ENCODE assay signal across 20 cellular contexts in the genomic region with DNA sequence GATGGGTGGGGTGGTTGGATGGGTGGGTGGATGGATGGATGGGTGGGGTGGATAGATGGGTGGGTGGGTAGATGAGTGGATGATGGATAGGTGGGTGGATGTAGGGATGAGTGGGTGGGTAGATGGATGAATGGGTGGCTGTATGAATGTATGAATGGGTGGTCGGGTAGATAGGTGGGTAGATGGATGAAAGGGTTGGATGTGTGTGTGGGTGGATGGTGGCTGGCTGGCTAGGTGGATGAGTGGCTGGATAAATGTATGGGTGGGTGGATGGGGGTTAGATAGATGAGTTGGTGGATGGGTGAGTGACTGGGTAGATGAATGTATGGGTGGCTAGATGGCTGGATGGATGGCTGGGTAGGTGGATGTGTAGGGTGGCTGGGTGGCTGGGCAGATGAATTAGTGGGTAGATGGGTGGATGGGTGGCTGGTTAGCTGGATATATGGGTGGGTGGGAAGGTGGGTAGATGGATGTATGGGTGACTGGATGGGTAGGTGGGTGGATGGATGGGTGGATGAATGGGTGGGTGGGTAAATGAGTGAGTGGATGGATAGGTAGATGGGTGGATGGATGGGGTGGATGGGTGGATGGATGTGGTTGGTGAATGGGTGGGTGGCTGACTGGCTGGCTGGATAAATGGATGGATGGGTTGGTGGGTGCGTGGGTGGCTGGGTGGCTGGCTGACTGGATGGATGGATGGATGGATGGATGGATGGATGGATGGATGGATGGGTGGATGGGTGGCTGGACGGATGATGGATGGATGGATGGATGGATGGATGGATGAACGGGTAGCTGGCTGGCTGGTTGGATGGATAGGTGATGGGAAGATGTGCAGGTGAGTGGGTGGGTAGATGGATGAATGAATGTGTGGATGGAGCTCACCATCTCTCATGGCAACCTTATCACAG. TPM values are rescaled to one million over a fixed set of nuclear protein-coding genes. Genes with fewer than 3 reads are reported as not detected.
"Had no signal": no experiment of that assay in that cellular context is flagged by ENCODE, and none has a peak within 500 bp of the region (broad histone marks: within the 10 kb centered on the region; RNA-seq: fewer than 3 reads in every experiment).

No MANE protein-coding gene starts in this region.

- H3K4me3 ChIP-seq: heart left ventricle, mucosa of descending colon, right atrium auricular region, suprapubic skin, thyroid gland, upper lobe of left lung had no signal

- H3K36me3 ChIP-seq: heart left ventricle, right atrium auricular region, suprapubic skin, thyroid gland, upper lobe of left lung had no signal

- ATAC-seq: esophagus mucosa; heart left ventricle; mucosa of descending colon; naive thymus-derived CD8-positive, alpha-beta T cell; stimulated activated naive CD8-positive, alpha-beta T cell treated with anti-CD3 and anti-CD28 coated beads, Interleukin-15, Interleukin-2, amounts not matched to agents 100 U/mL and 50 U/mL, for 24 hours had no signal

- H3K27ac ChIP-seq: heart left ventricle, right atrium auricular region, suprapubic skin, thyroid gland had no signal

- H3K4me1 ChIP-seq: right atrium auricular region, suprapubic skin, thyroid gland had no signal

- DNase-seq: effector memory CD4-positive, alpha-beta T cell; heart left ventricle; hippocampal formation; mammary epithelial cell; mucosa of descending colon; naive thymus-derived CD8-positive, alpha-beta T cell; small intestine; stimulated activated CD4-positive, alpha-beta T cell treated with anti-CD3 and anti-CD28 coated beads, Interleukin-2, amount 100 ng/mL, for 48 hours; stimulated activated naive CD8-positive, alpha-beta T cell treated with anti-CD3 and anti-CD28 coated beads, Interleukin-15, Interleukin-2, amounts not matched to agents 100 U/mL and 50 U/mL, for 24 hours; thyroid gland; upper lobe of left lung had no signal

- H3K9me3 ChIP-seq: mucosa of descending colon, thyroid gland, upper lobe of left lung had no signal

- H3K27me3 ChIP-seq: heart left ventricle, right atrium auricular region, thyroid gland, upper lobe of left lung had no signal

RNA-seq across cellular contexts. Expression of a gene that starts 52.6 kb away (rescaled TPM):
- total RNA-seq: esophagus mucosa; fibroblast of lung; frontal cortex; glomerular endothelial cell; kidney epithelial cell; mammary epithelial cell; naive thymus-derived CD8-positive, alpha-beta T cell; osteocyte had no signal
- polyA plus RNA-seq: fibroblast of lung; mammary epithelial cell; naive thymus-derived CD8-positive, alpha-beta T cell; neural cell had no signal
